ENCODE assay signal across 10 cellular contexts in the genomic region with DNA sequence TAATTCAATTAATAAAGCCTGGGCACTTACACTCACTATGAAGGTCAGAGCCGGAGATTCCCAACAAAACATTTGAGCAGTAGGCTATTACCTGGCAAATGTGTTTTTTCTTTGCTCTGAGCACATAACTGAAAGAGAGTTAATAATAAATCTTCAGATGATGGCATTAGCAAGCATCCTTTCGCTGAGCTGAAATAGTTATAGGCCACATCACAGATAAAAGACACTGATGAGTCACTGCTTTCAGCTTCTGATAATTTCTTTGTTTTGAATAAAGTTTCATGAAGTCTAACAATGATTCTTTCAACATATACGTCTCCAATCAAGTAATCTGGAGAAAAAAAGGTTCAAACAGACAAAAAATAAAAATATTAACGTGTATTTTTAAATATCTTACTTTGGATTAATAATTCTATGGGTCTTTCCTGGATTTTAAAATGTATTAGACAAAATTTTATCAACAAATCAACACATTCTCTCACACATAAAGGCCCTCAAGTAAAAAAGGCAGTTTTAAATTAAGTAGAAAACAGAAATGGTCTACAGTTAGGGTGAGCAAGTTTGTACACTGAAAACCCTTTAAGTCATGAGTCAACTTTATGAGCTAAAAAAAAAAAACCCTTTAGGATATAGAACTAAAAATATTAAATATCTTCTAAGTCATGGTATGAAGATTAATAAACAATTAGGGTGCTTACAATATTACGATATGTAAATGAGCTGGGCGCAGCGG. TPM values are rescaled to one million over a fixed set of nuclear protein-coding genes. Genes with fewer than 3 reads are reported as not detected.
A peak's percentile ranks its signal among the peaks of the same experiment; 100 is the strongest.
DNase-seq lines count a peak whose midpoint lies in the region; ATAC-seq and TF ChIP-seq lines count a peak whose summit lies in the region.
"Had no signal": no experiment of that assay in that cellular context is flagged by ENCODE, and none has a peak within 500 bp of the region (broad histone marks: within the 10 kb centered on the region; RNA-seq: fewer than 3 reads in every experiment).

No MANE protein-coding gene starts in this region.

- H3K4me3 Mint-ChIP-seq in CD14-positive monocyte (no peak overlapping the region), WTC11 (no peak overlapping the region)
- H3K4me3 Mint-ChIP-seq: naive thymus-derived CD8-positive, alpha-beta T cell had no signal

- DNase-seq in EL (peak; percentile 80), RPMI7951 (ENCODE audit: low read depth) (peak; percentile 52), epithelial cell of proximal tubule (ENCODE audit: low read depth) (peak; percentile 61), omental fat pad (ENCODE audit: low spot score) (no peak), CD14-positive monocyte (ENCODE audit: low spot score) (no peak), iPS-NIHi11 (ENCODE audit: low spot score) (no peak), WTC11 (ENCODE audit: low spot score) (no peak)
- DNase-seq: naive thymus-derived CD8-positive, alpha-beta T cell had no signal

- H3K27ac Mint-ChIP-seq in CD14-positive monocyte (no peak overlapping the region), WTC11 (no peak overlapping the region)

- CTCF ChIA-PET in WTC11 (lab: Charles Lee), result no interaction called here

- ATAC-seq in omental fat pad (ENCODE audit: low FRiP score) (peak; percentile 83), GM21529 (IDR thresholded peaks at IDR 0.05; ENCODE audit: unreplicated experiment) (no peak), WTC11 (no peak)
- ATAC-seq: naive thymus-derived CD8-positive, alpha-beta T cell; Right ventricle myocardium inferior had no signal

- no peak overlapping the region for H3K4me3 ChIP-seq in epithelial cell of proximal tubule (ENCODE audit: low read depth, low read length)

- TF ChIP-seq CTCF in epithelial cell of proximal tubule (conservative IDR thresholded peaks at IDR 0.05; ENCODE audit: low read depth, low read length), result no peak
- no peak for TF ChIP-seq CTCF in omental fat pad (IDR thresholded peaks at IDR 0.05)
- no peak for TF ChIP-seq CTCF in CD14-positive monocyte (IDR thresholded peaks at IDR 0.05)
- no peak for TF ChIP-seq CTCF in WTC11 (IDR thresholded peaks at IDR 0.05)

- no peaks in the 10 kb centered on the region for H3K27me3 Mint-ChIP-seq in CD14-positive monocyte (ENCODE audit: low read depth in 3 of 3)
- no peaks in the 10 kb centered on the region for H3K27me3 Mint-ChIP-seq in WTC11 (ENCODE audit: low read depth)
- H3K27me3 Mint-ChIP-seq: naive thymus-derived CD8-positive, alpha-beta T cell had no signal

- H3K36me3 Mint-ChIP-seq in CD14-positive monocyte, result peaks cover 82 to 96% of the 10 kb centered on the region in 2 donors
- peaks cover 16% of the 10 kb centered on the region for H3K36me3 Mint-ChIP-seq in WTC11

- H3K9me3 Mint-ChIP-seq in CD14-positive monocyte (peaks cover 0 to 1% (median 0%) of the 10 kb centered on the region in 7 donors), WTC11 (no peaks in the 10 kb centered on the region)
- H3K9me3 Mint-ChIP-seq: naive thymus-derived CD8-positive, alpha-beta T cell had no signal

- H3K4me1 Mint-ChIP-seq in CD14-positive monocyte, result no peaks in the 10 kb centered on the region
- H3K4me1 Mint-ChIP-seq in WTC11, result no peaks in the 10 kb centered on the region

- intact Hi-C loops in CD14-positive monocyte (cut with micrococcal nuclease), result no loop called here

- POLR2A ChIA-PET in WTC11 (lab: Charles Lee), result interaction anchor here (0.6 kb wide), 1 partner anchor 11 kb away, joined by 7 read pairs; no protein-coding TSS in a partner anchor

TF ChIP-seq in WTC11, 78 proteins besides CTCF, POLR2A, EP300 and RAD21:
- TF ChIP-seq FOXK1 (CRISPR knock-in tag; IDR thresholded peaks at IDR 0.05) (no peak), ESRRA (CRISPR knock-in tag; IDR thresholded peaks at IDR 0.05; ENCODE audit: borderline replicate concordance) (no peak), EMX1 (CRISPR knock-in tag; IDR thresholded peaks at IDR 0.05) (no peak), ZNF396 (CRISPR knock-in tag; IDR thresholded peaks at IDR 0.05; ENCODE audit: borderline replicate concordance) (no peak), ATF6 (CRISPR knock-in tag; IDR thresholded peaks at IDR 0.05) (no peak), FOXP1 (CRISPR knock-in tag; IDR thresholded peaks at IDR 0.05; ENCODE audit: borderline replicate concordance) (no peak), CREM (CRISPR knock-in tag; IDR thresholded peaks at IDR 0.05) (no peak), GTF2I (CRISPR knock-in tag; conservative IDR thresholded peaks at IDR 0.05) (no peak)
- TF ChIP-seq, protein P1, sequence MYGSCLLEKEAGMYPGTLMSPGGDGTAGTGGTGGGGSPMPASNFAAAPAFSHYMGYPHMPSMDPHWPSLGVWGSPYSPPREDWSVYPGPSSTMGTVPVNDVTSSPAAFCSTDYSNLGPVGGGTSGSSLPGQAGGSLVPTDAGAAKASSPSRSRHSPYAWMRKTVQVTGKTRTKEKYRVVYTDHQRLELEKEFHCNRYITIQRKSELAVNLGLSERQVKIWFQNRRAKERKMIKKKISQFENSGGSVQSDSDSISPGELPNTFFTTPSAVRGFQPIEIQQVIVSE (CRISPR knock-in tag; IDR thresholded peaks at IDR 0.05; ENCODE audit: borderline replicate concordance), result no peak
- TF ChIP-seq, protein P2, sequence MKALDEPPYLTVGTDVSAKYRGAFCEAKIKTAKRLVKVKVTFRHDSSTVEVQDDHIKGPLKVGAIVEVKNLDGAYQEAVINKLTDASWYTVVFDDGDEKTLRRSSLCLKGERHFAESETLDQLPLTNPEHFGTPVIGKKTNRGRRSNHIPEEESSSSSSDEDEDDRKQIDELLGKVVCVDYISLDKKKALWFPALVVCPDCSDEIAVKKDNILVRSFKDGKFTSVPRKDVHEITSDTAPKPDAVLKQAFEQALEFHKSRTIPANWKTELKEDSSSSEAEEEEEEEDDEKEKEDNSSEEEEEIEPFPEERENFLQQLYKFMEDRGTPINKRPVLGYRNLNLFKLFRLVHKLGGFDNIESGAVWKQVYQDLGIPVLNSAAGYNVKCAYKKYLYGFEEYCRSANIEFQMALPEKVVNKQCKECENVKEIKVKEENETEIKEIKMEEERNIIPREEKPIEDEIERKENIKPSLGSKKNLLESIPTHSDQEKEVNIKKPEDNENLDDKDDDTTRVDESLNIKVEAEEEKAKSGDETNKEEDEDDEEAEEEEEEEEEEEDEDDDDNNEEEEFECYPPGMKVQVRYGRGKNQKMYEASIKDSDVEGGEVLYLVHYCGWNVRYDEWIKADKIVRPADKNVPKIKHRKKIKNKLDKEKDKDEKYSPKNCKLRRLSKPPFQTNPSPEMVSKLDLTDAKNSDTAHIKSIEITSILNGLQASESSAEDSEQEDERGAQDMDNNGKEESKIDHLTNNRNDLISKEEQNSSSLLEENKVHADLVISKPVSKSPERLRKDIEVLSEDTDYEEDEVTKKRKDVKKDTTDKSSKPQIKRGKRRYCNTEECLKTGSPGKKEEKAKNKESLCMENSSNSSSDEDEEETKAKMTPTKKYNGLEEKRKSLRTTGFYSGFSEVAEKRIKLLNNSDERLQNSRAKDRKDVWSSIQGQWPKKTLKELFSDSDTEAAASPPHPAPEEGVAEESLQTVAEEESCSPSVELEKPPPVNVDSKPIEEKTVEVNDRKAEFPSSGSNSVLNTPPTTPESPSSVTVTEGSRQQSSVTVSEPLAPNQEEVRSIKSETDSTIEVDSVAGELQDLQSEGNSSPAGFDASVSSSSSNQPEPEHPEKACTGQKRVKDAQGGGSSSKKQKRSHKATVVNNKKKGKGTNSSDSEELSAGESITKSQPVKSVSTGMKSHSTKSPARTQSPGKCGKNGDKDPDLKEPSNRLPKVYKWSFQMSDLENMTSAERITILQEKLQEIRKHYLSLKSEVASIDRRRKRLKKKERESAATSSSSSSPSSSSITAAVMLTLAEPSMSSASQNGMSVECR (CRISPR knock-in tag; IDR thresholded peaks at IDR 0.05; ENCODE audit: borderline replicate concordance), result no peak

RNA-seq across cellular contexts. Expression of gene LTN1, which starts 33.1 kb away (rescaled TPM):
- 20.6 and 23.1 TPM in 2 replicates for total RNA-seq in RPMI7951 (2014; rRNA removed; shearing (Covaris generic))
- total RNA-seq in epithelial cell of proximal tubule (18.0 and 21.4 TPM in 2 replicates), omental fat pad (10 to 100 TPM; 20.5 to 27.9 (median 21.4) TPM), WTC11 (2021) (18.9 to 23.0 TPM (median 21.1 TPM) in 3 replicates)
- polyA plus RNA-seq in CD14-positive monocyte, result 10 to 100 TPM; 11.7 to 14.0 TPM

RNA-seq across cellular contexts. Expression of gene RWDD2B, which starts 59.6 kb away (rescaled TPM):
- 26.1 and 32.3 TPM in 2 replicates for total RNA-seq in RPMI7951 (2014; rRNA removed; shearing (Covaris generic))
- total RNA-seq in epithelial cell of proximal tubule (4.4 and 9.8 TPM in 2 replicates), omental fat pad (10 to 100 TPM in 3 of 4 donors, 1 to 10 TPM in 1; 5.2 to 15.5 (median 14.0) TPM), WTC11 (2021) (8.7 to 10.4 TPM (median 9.4 TPM) in 3 replicates)
- 1 to 10 TPM; 4.7 to 5.2 TPM for polyA plus RNA-seq in CD14-positive monocyte

Comparison
In these comparisons a context has a peak if more than half of its experiments do, and no peak if none do; other contexts are left out.
1. DNase-seq: peak in EL (single experiment), RPMI7951 (single experiment) and epithelial cell of proximal tubule (single experiment); none in omental fat pad (single experiment), CD14-positive monocyte (single experiment), iPS-NIHi11 (single experiment) and WTC11 (single experiment).